ENCODE assay signal across 26 cellular contexts in the genomic region with DNA sequence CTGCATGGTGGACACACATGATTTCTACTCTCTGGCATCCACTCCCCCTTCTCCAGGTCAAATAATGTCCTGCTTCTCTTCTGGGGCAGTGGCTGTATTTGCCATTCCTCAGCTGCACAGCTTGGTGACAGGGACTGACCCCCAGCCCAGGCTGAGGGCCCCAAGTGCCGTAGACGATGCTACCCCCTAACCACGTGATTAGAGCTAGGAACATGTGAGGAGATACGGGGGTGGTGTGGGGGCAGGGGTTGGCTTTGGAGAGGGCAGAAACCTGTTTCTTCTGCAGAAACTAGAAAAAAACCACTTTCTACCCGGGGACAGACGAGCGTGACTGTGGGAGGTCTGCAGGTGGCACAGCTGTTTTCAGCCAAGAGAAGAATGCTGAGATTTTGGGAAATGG.
"Had no signal": no experiment of that assay in that cellular context is flagged by ENCODE, and none has a peak within 500 bp of the region (broad histone marks: within the 10 kb centered on the region; RNA-seq: fewer than 3 reads in every experiment).

No MANE protein-coding gene starts in this region.

- H3K9me3 ChIP-seq: left ventricle myocardium inferior, mucosa of descending colon, ovary, right atrium auricular region, stomach, testis, thyroid gland, transverse colon, upper lobe of left lung, vagina had no signal

- H3K36me3 ChIP-seq: ovary had no signal

- DNase-seq: islet precursor cell; left ventricle myocardium inferior; midbrain; mucosa of descending colon; naive thymus-derived CD4-positive, alpha-beta T cell; ovary; stimulated activated CD4-positive, alpha-beta T cell treated with anti-CD3 and anti-CD28 coated beads, Interleukin-12 subunit alpha, Interleukin-12 subunit beta, amount 100 ng/mL, for 4 hours; stimulated activated CD4-positive, alpha-beta T cell treated with anti-CD3 and anti-CD28 coated beads, Interleukin-15, amount 100 ng/mL, for 24 hours; stimulated activated CD4-positive, alpha-beta T cell treated with anti-CD3 and anti-CD28 coated beads, Interleukin-2, amount 100 ng/mL, for 24 hours; stimulated activated CD4-positive, alpha-beta T cell treated with anti-CD3 and anti-CD28 coated beads, Interleukin-4, amount 100 ng/mL, for 1 hour; stimulated activated naive B cell treated with anti-CD40 and anti-IgM and Interleukin-4, amounts not matched to agents 10 μg/mL and 1 μg/mL and 100 μg/mL, for 72 hours; stimulated activated naive CD8-positive, alpha-beta T cell treated with anti-CD3 and anti-CD28 coated beads, Interleukin-15, Interleukin-2, amounts not matched to agents 100 U/mL and 50 U/mL, for 24 hours; stomach; testis; thyroid gland; transverse colon; upper lobe of left lung had no signal

- ATAC-seq: mucosa of descending colon; naive thymus-derived CD4-positive, alpha-beta T cell; natural killer cell treated with Interleukin-12 subunit alpha and Interleukin-12 subunit beta and Interleukin-15 and Interleukin-18, amount 100 ng/mL, for 72 hours; sciatic nerve; stimulated activated naive B cell treated with anti-CD40 and anti-IgM and Interleukin-4, amounts not matched to agents 10 μg/mL and 1 μg/mL and 100 μg/mL, for 72 hours; stimulated activated naive CD8-positive, alpha-beta T cell treated with anti-CD3 and anti-CD28 coated beads, Interleukin-15, Interleukin-2, amounts not matched to agents 100 U/mL and 50 U/mL, for 24 hours had no signal

- H3K79me2 ChIP-seq: hepatocyte had no signal

- H2AFZ ChIP-seq: hepatocyte had no signal

- H3K4me1 ChIP-seq: testis had no signal

- H3K4me2 ChIP-seq: hepatocyte had no signal

- H3K27me3 Mint-ChIP-seq: naive thymus-derived CD4-positive, alpha-beta T cell; progenitor cell of endocrine pancreas; stimulated activated naive B cell treated with anti-CD40 and anti-IgM and Interleukin-4, amounts not matched to agents 10 μg/mL and 1 μg/mL and 100 μg/mL, for 72 hours had no signal

- H3K4me3 ChIP-seq: hepatocyte, left ventricle myocardium inferior, lung, mucosa of descending colon, ovary, right atrium auricular region, skin epidermis, stomach, testis, thyroid gland, transverse colon, upper lobe of left lung, vagina had no signal

- H3K27me3 ChIP-seq: hepatocyte, ovary, right atrium auricular region, stomach, testis, thyroid gland, transverse colon, upper lobe of left lung, vagina had no signal

- H3K27ac Mint-ChIP-seq: memory B cell; natural killer cell treated with Interleukin-12 subunit alpha and Interleukin-12 subunit beta and Interleukin-15 and Interleukin-18, amount 100 ng/mL, for 72 hours; progenitor cell of endocrine pancreas; stimulated activated naive B cell treated with anti-CD40 and anti-IgM and Interleukin-4, amounts not matched to agents 10 μg/mL and 1 μg/mL and 100 μg/mL, for 72 hours had no signal

- H3K36me3 Mint-ChIP-seq: memory B cell; naive thymus-derived CD4-positive, alpha-beta T cell; natural killer cell treated with Interleukin-12 subunit alpha and Interleukin-12 subunit beta and Interleukin-15 and Interleukin-18, amount 100 ng/mL, for 72 hours; stimulated activated naive B cell treated with anti-CD40 and anti-IgM and Interleukin-4, amounts not matched to agents 10 μg/mL and 1 μg/mL and 100 μg/mL, for 72 hours had no signal

- H3K27ac ChIP-seq: hepatocyte, ovary, right atrium auricular region, skin epidermis, stomach, testis, thyroid gland, transverse colon, upper lobe of left lung, vagina had no signal

- H3K4me1 Mint-ChIP-seq: memory B cell had no signal

- H3K4me3 Mint-ChIP-seq: memory B cell; naive thymus-derived CD4-positive, alpha-beta T cell; natural killer cell treated with Interleukin-12 subunit alpha and Interleukin-12 subunit beta and Interleukin-15 and Interleukin-18, amount 100 ng/mL, for 72 hours; stimulated activated naive B cell treated with anti-CD40 and anti-IgM and Interleukin-4, amounts not matched to agents 10 μg/mL and 1 μg/mL and 100 μg/mL, for 72 hours had no signal

- H3K9me3 Mint-ChIP-seq: memory B cell; naive thymus-derived CD4-positive, alpha-beta T cell; natural killer cell treated with Interleukin-12 subunit alpha and Interleukin-12 subunit beta and Interleukin-15 and Interleukin-18, amount 100 ng/mL, for 72 hours; stimulated activated naive B cell treated with anti-CD40 and anti-IgM and Interleukin-4, amounts not matched to agents 10 μg/mL and 1 μg/mL and 100 μg/mL, for 72 hours had no signal
